In the genomic region with DNA sequence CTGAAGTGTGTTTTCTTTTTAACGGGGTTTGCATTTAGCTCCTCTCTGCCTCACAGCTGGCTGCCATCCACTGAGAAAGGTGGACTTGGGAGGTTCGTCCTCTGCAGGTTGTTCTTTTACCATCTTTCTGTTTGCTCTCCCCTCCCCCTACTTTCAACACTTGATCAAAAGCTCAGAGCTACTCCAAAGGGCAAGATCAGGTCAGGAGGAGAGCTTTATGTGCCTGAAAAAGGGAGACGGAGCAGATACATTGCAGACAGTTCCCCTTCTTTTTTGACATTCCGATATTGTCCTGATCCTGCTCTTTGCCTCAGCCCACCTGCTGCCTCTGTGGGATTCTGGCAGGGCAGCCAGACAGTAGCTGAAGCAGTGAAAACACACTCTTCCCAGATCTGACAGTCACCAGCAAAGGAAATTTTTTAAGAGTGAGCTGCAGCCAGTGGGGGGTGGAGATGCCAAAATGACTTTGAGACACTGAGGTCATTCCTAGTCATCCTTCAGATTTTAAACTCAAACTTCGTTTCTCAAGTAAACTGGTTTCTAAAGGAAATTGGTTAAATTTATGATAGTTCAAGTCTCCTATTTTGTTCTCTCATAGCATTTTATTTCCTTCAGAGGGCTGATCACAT, we compare ENCODE assay signal across 1 cellular context.
TF ChIP-seq lines count a peak whose summit lies in the region.

No MANE protein-coding gene starts in this region.

TF ChIP-seq in HepG2, 621 proteins besides CTCF, POLR2A, EP300 and RAD21 (continued from another document and continues in another):
- no peak for TF ChIP-seq NONO (IDR thresholded peaks at IDR 0.05)
- peak; percentile 63; the same call in 1 of the 2 replicates for TF ChIP-seq NONO (CRISPR knock-in tag; conservative IDR thresholded peaks at IDR 0.05)
- no peak for TF ChIP-seq PAF1 (CRISPR knock-in tag; IDR thresholded peaks at IDR 0.05)
- no peak for TF ChIP-seq ZNF780A (CRISPR knock-in tag; IDR thresholded peaks at IDR 0.05)
- peak; percentile 24; the same call in 1 of the 2 replicates for TF ChIP-seq MEF2D (CRISPR knock-in tag; IDR thresholded peaks at IDR 0.05)
- TF ChIP-seq ZNF772 (CRISPR knock-in tag; IDR thresholded peaks at IDR 0.05) = peak; percentile 86
- TF ChIP-seq ZNF781 (CRISPR knock-in tag; IDR thresholded peaks at IDR 0.05; ENCODE audit: borderline replicate concordance, not compliant biosample characterization) = peak; percentile 53
- TF ChIP-seq ZMAT3 (CRISPR knock-in tag; conservative IDR thresholded peaks at IDR 0.05) = no peak
- TF ChIP-seq ZNF724P (CRISPR knock-in tag; IDR thresholded peaks at IDR 0.05; ENCODE audit: borderline replicate concordance) = no peak
- TF ChIP-seq ZBTB7A (CRISPR knock-in tag; IDR thresholded peaks at IDR 0.05) = no peak
- TF ChIP-seq CREB1 (IDR thresholded peaks at IDR 0.05) = no peak
- peak; percentile 46; the same call in 1 of the 2 replicates for TF ChIP-seq CREB1 (CRISPR knock-in tag; IDR thresholded peaks at IDR 0.05)
- TF ChIP-seq, protein P1, sequence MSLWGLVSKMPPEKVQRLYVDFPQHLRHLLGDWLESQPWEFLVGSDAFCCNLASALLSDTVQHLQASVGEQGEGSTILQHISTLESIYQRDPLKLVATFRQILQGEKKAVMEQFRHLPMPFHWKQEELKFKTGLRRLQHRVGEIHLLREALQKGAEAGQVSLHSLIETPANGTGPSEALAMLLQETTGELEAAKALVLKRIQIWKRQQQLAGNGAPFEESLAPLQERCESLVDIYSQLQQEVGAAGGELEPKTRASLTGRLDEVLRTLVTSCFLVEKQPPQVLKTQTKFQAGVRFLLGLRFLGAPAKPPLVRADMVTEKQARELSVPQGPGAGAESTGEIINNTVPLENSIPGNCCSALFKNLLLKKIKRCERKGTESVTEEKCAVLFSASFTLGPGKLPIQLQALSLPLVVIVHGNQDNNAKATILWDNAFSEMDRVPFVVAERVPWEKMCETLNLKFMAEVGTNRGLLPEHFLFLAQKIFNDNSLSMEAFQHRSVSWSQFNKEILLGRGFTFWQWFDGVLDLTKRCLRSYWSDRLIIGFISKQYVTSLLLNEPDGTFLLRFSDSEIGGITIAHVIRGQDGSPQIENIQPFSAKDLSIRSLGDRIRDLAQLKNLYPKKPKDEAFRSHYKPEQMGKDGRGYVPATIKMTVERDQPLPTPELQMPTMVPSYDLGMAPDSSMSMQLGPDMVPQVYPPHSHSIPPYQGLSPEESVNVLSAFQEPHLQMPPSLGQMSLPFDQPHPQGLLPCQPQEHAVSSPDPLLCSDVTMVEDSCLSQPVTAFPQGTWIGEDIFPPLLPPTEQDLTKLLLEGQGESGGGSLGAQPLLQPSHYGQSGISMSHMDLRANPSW (CRISPR knock-in tag; IDR thresholded peaks at IDR 0.05; ENCODE audit: borderline replicate concordance) = peak; percentile 36; the same call in 1 of the 2 replicates
- TF ChIP-seq ZFP90 (CRISPR knock-in tag; IDR thresholded peaks at IDR 0.05; ENCODE audit: borderline replicate concordance) = no peak
- TF ChIP-seq, protein P2, sequence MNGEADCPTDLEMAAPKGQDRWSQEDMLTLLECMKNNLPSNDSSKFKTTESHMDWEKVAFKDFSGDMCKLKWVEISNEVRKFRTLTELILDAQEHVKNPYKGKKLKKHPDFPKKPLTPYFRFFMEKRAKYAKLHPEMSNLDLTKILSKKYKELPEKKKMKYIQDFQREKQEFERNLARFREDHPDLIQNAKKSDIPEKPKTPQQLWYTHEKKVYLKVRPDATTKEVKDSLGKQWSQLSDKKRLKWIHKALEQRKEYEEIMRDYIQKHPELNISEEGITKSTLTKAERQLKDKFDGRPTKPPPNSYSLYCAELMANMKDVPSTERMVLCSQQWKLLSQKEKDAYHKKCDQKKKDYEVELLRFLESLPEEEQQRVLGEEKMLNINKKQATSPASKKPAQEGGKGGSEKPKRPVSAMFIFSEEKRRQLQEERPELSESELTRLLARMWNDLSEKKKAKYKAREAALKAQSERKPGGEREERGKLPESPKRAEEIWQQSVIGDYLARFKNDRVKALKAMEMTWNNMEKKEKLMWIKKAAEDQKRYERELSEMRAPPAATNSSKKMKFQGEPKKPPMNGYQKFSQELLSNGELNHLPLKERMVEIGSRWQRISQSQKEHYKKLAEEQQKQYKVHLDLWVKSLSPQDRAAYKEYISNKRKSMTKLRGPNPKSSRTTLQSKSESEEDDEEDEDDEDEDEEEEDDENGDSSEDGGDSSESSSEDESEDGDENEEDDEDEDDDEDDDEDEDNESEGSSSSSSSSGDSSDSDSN (CRISPR knock-in tag; IDR thresholded peaks at IDR 0.05) = 0 out of 2 replicates have a peak, but pooled peaks have one; percentile 15
- TF ChIP-seq, protein P3, sequence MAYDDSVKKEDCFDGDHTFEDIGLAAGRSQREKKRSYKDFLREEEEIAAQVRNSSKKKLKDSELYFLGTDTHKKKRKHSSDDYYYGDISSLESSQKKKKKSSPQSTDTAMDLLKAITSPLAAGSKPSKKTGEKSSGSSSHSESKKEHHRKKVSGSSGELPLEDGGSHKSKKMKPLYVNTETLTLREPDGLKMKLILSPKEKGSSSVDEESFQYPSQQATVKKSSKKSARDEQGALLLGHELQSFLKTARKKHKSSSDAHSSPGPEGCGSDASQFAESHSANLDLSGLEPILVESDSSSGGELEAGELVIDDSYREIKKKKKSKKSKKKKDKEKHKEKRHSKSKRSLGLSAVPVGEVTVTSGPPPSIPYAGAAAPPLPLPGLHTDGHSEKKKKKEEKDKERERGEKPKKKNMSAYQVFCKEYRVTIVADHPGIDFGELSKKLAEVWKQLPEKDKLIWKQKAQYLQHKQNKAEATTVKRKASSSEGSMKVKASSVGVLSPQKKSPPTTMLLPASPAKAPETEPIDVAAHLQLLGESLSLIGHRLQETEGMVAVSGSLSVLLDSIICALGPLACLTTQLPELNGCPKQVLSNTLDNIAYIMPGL (CRISPR knock-in tag; IDR thresholded peaks at IDR 0.05; ENCODE audit: borderline replicate concordance in 1 of 2, low read depth in 1 of 2) = peak in 1 of 2 experiments; percentile 30; a peak in 1 of 4 replicates
- peak; percentile 91 for TF ChIP-seq NR2F2 (IDR thresholded peaks at IDR 0.05; ENCODE audit: borderline replicate concordance, low read depth)
- TF ChIP-seq ZNF672 (CRISPR knock-in tag; IDR thresholded peaks at IDR 0.05) = no peak
- TF ChIP-seq ZNF556 (CRISPR knock-in tag; IDR thresholded peaks at IDR 0.05; ENCODE audit: borderline replicate concordance) = peak; percentile 63; the same call in 1 of the 2 replicates
- TF ChIP-seq, protein P4, sequence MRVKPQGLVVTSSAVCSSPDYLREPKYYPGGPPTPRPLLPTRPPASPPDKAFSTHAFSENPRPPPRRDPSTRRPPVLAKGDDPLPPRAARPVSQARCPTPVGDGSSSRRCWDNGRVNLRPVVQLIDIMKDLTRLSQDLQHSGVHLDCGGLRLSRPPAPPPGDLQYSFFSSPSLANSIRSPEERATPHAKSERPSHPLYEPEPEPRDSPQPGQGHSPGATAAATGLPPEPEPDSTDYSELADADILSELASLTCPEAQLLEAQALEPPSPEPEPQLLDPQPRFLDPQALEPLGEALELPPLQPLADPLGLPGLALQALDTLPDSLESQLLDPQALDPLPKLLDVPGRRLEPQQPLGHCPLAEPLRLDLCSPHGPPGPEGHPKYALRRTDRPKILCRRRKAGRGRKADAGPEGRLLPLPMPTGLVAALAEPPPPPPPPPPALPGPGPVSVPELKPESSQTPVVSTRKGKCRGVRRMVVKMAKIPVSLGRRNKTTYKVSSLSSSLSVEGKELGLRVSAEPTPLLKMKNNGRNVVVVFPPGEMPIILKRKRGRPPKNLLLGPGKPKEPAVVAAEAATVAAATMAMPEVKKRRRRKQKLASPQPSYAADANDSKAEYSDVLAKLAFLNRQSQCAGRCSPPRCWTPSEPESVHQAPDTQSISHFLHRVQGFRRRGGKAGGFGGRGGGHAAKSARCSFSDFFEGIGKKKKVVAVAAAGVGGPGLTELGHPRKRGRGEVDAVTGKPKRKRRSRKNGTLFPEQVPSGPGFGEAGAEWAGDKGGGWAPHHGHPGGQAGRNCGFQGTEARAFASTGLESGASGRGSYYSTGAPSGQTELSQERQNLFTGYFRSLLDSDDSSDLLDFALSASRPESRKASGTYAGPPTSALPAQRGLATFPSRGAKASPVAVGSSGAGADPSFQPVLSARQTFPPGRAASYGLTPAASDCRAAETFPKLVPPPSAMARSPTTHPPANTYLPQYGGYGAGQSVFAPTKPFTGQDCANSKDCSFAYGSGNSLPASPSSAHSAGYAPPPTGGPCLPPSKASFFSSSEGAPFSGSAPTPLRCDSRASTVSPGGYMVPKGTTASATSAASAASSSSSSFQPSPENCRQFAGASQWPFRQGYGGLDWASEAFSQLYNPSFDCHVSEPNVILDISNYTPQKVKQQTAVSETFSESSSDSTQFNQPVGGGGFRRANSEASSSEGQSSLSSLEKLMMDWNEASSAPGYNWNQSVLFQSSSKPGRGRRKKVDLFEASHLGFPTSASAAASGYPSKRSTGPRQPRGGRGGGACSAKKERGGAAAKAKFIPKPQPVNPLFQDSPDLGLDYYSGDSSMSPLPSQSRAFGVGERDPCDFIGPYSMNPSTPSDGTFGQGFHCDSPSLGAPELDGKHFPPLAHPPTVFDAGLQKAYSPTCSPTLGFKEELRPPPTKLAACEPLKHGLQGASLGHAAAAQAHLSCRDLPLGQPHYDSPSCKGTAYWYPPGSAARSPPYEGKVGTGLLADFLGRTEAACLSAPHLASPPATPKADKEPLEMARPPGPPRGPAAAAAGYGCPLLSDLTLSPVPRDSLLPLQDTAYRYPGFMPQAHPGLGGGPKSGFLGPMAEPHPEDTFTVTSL (CRISPR knock-in tag; IDR thresholded peaks at IDR 0.05; ENCODE audit: borderline replicate concordance) = peak; percentile 90
- TF ChIP-seq, protein P5, sequence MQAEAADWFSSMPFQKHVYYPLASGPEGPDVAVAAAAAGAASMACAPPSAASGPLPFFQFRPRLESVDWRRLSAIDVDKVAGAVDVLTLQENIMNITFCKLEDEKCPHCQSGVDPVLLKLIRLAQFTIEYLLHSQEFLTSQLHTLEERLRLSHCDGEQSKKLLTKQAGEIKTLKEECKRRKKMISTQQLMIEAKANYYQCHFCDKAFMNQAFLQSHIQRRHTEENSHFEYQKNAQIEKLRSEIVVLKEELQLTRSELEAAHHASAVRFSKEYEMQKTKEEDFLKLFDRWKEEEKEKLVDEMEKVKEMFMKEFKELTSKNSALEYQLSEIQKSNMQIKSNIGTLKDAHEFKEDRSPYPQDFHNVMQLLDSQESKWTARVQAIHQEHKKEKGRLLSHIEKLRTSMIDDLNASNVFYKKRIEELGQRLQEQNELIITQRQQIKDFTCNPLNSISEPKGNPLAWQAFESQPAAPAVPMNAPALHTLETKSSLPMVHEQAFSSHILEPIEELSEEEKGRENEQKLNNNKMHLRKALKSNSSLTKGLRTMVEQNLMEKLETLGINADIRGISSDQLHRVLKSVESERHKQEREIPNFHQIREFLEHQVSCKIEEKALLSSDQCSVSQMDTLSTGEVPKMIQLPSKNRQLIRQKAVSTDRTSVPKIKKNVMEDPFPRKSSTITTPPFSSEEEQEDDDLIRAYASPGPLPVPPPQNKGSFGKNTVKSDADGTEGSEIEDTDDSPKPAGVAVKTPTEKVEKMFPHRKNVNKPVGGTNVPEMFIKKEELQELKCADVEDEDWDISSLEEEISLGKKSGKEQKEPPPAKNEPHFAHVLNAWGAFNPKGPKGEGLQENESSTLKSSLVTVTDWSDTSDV (CRISPR knock-in tag; IDR thresholded peaks at IDR 0.05) = no peak
- TF ChIP-seq, protein P6, sequence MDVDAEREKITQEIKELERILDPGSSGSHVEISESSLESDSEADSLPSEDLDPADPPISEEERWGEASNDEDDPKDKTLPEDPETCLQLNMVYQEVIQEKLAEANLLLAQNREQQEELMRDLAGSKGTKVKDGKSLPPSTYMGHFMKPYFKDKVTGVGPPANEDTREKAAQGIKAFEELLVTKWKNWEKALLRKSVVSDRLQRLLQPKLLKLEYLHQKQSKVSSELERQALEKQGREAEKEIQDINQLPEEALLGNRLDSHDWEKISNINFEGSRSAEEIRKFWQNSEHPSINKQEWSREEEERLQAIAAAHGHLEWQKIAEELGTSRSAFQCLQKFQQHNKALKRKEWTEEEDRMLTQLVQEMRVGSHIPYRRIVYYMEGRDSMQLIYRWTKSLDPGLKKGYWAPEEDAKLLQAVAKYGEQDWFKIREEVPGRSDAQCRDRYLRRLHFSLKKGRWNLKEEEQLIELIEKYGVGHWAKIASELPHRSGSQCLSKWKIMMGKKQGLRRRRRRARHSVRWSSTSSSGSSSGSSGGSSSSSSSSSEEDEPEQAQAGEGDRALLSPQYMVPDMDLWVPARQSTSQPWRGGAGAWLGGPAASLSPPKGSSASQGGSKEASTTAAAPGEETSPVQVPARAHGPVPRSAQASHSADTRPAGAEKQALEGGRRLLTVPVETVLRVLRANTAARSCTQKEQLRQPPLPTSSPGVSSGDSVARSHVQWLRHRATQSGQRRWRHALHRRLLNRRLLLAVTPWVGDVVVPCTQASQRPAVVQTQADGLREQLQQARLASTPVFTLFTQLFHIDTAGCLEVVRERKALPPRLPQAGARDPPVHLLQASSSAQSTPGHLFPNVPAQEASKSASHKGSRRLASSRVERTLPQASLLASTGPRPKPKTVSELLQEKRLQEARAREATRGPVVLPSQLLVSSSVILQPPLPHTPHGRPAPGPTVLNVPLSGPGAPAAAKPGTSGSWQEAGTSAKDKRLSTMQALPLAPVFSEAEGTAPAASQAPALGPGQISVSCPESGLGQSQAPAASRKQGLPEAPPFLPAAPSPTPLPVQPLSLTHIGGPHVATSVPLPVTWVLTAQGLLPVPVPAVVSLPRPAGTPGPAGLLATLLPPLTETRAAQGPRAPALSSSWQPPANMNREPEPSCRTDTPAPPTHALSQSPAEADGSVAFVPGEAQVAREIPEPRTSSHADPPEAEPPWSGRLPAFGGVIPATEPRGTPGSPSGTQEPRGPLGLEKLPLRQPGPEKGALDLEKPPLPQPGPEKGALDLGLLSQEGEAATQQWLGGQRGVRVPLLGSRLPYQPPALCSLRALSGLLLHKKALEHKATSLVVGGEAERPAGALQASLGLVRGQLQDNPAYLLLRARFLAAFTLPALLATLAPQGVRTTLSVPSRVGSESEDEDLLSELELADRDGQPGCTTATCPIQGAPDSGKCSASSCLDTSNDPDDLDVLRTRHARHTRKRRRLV (CRISPR knock-in tag; IDR thresholded peaks at IDR 0.05) = 0 out of 2 replicates have a peak, but pooled peaks have one; percentile 68
- TF ChIP-seq MIER2 (CRISPR knock-in tag; IDR thresholded peaks at IDR 0.05) = peak; percentile 79
- no peak for TF ChIP-seq SIN3B (IDR thresholded peaks at IDR 0.05; ENCODE audit: low read length)
- TF ChIP-seq NFIC (IDR thresholded peaks at IDR 0.05; ENCODE audit: low read length) = peak; percentile 77
